In genomic region chr19:14434543-14435319, GRCh38 we compare ENCODE assay signal across 8 cellular contexts. TPM values are rescaled to one million over a fixed set of nuclear protein-coding genes. Genes with fewer than 3 reads are reported as not detected.
A peak's percentile ranks its signal among the peaks of the same experiment; 100 is the strongest.
DNase-seq lines count a peak whose midpoint lies in the region; ATAC-seq and TF ChIP-seq lines count a peak whose summit lies in the region.

No MANE protein-coding gene starts in this region.

- H3K4me2 ChIP-seq in PC-9 = peak overlapping the region; percentile 95

- peaks cover 24% of the 10 kb centered on the region for H3K4me1 ChIP-seq in PC-9 (replicated peaks; ENCODE audit: insufficient read depth)

- H3K27me3 ChIP-seq in PC-9 (ENCODE audit: insufficient read depth, low read depth) = no peaks in the 10 kb centered on the region; the same call in 1 of the 2 replicates
- H3K27me3 ChIP-seq in kidney epithelial cell (ENCODE audit: control insufficient read depth, insufficient read depth, low read length) = no peaks in the 10 kb centered on the region

- CTCF ChIA-PET in PC-9 (lab: Charles Lee) = interaction anchor here (0.6 kb wide), 1 partner anchor 580 kb away, joined by 4 read pairs; no protein-coding TSS in a partner anchor

- ATAC-seq in GM18498 (IDR thresholded peaks at IDR 0.05; ENCODE audit: unreplicated experiment) (no peak), GM21381 (IDR thresholded peaks at IDR 0.05; ENCODE audit: unreplicated experiment) (no peak)

- no peaks in the 10 kb centered on the region for H3K9me2 ChIP-seq in PC-9 (ENCODE audit: insufficient read depth)

- H3K9me3 ChIP-seq in PC-9 (ENCODE audit: insufficient read depth, low read depth) = no peaks in the 10 kb centered on the region

- TF ChIP-seq CTCF in PC-9 (conservative IDR thresholded peaks at IDR 0.05) (no peak), kidney epithelial cell (IDR thresholded peaks at IDR 0.05; ENCODE audit: insufficient read depth, low read length, poor library complexity, severe bottlenecking) (no peak)

- peak overlapping the region; percentile 51 for H3K27ac ChIP-seq in PC-9

- POLR2A ChIA-PET in PC-9 (lab: Charles Lee; ENCODE audit: unreplicated experiment) = interaction anchor here (0.6 to 0.9 kb wide), 4 partner anchors 29 to 1642 kb away, joined by 3 to 5 read pairs (median 4); partner anchors contain the start of gene ASF1B

- BruUV-seq in PC-9 (replicated peaks; lab: Mats Ljungman, UMichigan) = TSS peak; percentile 21

- 0 out of 2 replicates have a peak overlapping the region, but pooled peaks have one; percentile 31 for H2AFZ ChIP-seq in PC-9

- H3F3A ChIP-seq in PC-9 (ENCODE audit: insufficient read depth, low read depth) = peaks cover 33% of the 10 kb centered on the region

- DNase-seq in GM03348 (ENCODE audit: low spot score) = peak; percentile 86
- peak; percentile 84 to 90 for DNase-seq in PC-9
- DNase-seq in astrocyte of the hippocampus (ENCODE audit: low read depth, low spot score) = peak; percentile 82
- DNase-seq in kidney epithelial cell (ENCODE audit: low read depth) = peak; percentile 58
- peak; percentile 47 for DNase-seq in stimulated activated CD4-positive, alpha-beta T cell treated with anti-CD3 and anti-CD28 coated beads, Interleukin-4, amount 100 ng/mL, for 1 hour
- no peak for DNase-seq in anterior cingulate cortex (lab: John Stamatoyannopoulos, UW)

- intact Hi-C loops in PC-9 (cut with micrococcal nuclease; ENCODE audit: unreplicated experiment) = loop anchor here (1.0 to 10.0 kb wide), 3 partner anchors 15 to 118 kb away; partner anchors contain the start of genes DDX39A and GIPC1

- H3K4me3 ChIP-seq in PC-9 (peak overlapping the region; percentile 93), kidney epithelial cell (ENCODE audit: low read depth, low read length) (peak overlapping the region; percentile 71)

- peaks cover 42% of the 10 kb centered on the region for H4K20me1 ChIP-seq in PC-9 (ENCODE audit: insufficient read depth)

- H3K79me2 ChIP-seq in PC-9 (ENCODE audit: low read depth) = peaks cover 59% of the 10 kb centered on the region

- H3K36me3 ChIP-seq in PC-9 (ENCODE audit: low read depth) = no peaks in the 10 kb centered on the region
- no peaks in the 10 kb centered on the region for H3K36me3 ChIP-seq in kidney epithelial cell (ENCODE audit: control insufficient read depth, insufficient read depth, low read length)

RNA-seq across cellular contexts. Expression of gene PKN1, which starts 1.6 kb away (rescaled TPM):
- total RNA-seq in PC-9 (2021) (257 and 417 TPM in 2 replicates), kidney epithelial cell (230 and 256 TPM in 2 replicates)

RNA-seq across cellular contexts. Expression of gene DDX39A, which starts 15.6 kb away (rescaled TPM):
- total RNA-seq in PC-9 (2021) = 66.5 and 67.4 TPM in 2 replicates
- 96.4 and 111 TPM in 2 replicates for total RNA-seq in kidney epithelial cell

RNA-seq across cellular contexts. Expression of gene PTGER1, which starts 40.4 kb away (rescaled TPM):
- total RNA-seq in PC-9 (2021) (1.4 TPM in 2 replicates), kidney epithelial cell (5.5 and 6.9 TPM in 2 replicates)

RNA-seq across cellular contexts. Expression of gene ADGRE5, which starts 53.5 kb away (rescaled TPM):
- total RNA-seq in PC-9 (2021) (61.1 and 68.2 TPM in 2 replicates), kidney epithelial cell (24.7 and 28.2 TPM in 2 replicates)

Comparison
In these comparisons a context has a peak if more than half of its experiments do, and no peak if none do; other contexts are left out.
1. DNase-seq: peak in GM03348 (single experiment), PC-9 (2 of 2), astrocyte of the hippocampus (single experiment), kidney epithelial cell (single experiment) and stimulated activated CD4-positive, alpha-beta T cell treated with anti-CD3 and anti-CD28 coated beads, Interleukin-4, amount 100 ng/mL, for 1 hour (single experiment); none in anterior cingulate cortex (0 of 58).